ENCODE assay signal across 1 cellular context in genomic region chr10:33070101-33070500, GRCh38.
TF ChIP-seq lines count a peak whose summit lies in the region.

No MANE protein-coding gene starts in this region.

TF ChIP-seq in WTC11, 78 proteins besides CTCF, POLR2A, EP300 and RAD21 (continued from another document):
- TF ChIP-seq E2F1 (CRISPR knock-in tag; IDR thresholded peaks at IDR 0.05) (no peak), ATF1 (CRISPR knock-in tag; IDR thresholded peaks at IDR 0.05) (no peak), TEAD4 (CRISPR knock-in tag; IDR thresholded peaks at IDR 0.05) (no peak), IRF1 (CRISPR knock-in tag; IDR thresholded peaks at IDR 0.05) (no peak), MLX (CRISPR knock-in tag; IDR thresholded peaks at IDR 0.05) (no peak), MAX (CRISPR knock-in tag; IDR thresholded peaks at IDR 0.05) (no peak), KAT7 (CRISPR knock-in tag; IDR thresholded peaks at IDR 0.05; ENCODE audit: borderline replicate concordance) (no peak), FOXK1 (CRISPR knock-in tag; IDR thresholded peaks at IDR 0.05) (no peak), MXD4 (CRISPR knock-in tag; IDR thresholded peaks at IDR 0.05; ENCODE audit: borderline replicate concordance) (no peak)
- TF ChIP-seq, protein P1, sequence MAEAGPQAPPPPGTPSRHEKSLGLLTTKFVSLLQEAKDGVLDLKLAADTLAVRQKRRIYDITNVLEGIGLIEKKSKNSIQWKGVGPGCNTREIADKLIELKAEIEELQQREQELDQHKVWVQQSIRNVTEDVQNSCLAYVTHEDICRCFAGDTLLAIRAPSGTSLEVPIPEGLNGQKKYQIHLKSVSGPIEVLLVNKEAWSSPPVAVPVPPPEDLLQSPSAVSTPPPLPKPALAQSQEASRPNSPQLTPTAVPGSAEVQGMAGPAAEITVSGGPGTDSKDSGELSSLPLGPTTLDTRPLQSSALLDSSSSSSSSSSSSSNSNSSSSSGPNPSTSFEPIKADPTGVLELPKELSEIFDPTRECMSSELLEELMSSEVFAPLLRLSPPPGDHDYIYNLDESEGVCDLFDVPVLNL (CRISPR knock-in tag; IDR thresholded peaks at IDR 0.05; ENCODE audit: borderline replicate concordance, low read depth): no peak
- TF ChIP-seq, protein P2, sequence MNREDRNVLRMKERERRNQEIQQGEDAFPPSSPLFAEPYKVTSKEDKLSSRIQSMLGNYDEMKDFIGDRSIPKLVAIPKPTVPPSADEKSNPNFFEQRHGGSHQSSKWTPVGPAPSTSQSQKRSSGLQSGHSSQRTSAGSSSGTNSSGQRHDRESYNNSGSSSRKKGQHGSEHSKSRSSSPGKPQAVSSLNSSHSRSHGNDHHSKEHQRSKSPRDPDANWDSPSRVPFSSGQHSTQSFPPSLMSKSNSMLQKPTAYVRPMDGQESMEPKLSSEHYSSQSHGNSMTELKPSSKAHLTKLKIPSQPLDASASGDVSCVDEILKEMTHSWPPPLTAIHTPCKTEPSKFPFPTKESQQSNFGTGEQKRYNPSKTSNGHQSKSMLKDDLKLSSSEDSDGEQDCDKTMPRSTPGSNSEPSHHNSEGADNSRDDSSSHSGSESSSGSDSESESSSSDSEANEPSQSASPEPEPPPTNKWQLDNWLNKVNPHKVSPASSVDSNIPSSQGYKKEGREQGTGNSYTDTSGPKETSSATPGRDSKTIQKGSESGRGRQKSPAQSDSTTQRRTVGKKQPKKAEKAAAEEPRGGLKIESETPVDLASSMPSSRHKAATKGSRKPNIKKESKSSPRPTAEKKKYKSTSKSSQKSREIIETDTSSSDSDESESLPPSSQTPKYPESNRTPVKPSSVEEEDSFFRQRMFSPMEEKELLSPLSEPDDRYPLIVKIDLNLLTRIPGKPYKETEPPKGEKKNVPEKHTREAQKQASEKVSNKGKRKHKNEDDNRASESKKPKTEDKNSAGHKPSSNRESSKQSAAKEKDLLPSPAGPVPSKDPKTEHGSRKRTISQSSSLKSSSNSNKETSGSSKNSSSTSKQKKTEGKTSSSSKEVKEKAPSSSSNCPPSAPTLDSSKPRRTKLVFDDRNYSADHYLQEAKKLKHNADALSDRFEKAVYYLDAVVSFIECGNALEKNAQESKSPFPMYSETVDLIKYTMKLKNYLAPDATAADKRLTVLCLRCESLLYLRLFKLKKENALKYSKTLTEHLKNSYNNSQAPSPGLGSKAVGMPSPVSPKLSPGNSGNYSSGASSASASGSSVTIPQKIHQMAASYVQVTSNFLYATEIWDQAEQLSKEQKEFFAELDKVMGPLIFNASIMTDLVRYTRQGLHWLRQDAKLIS (CRISPR knock-in tag; IDR thresholded peaks at IDR 0.05; ENCODE audit: borderline replicate concordance): no peak
